In genomic region chr2:101307950-101308431, GRCh38 we compare ENCODE assay signal across 8 cellular contexts. TPM values are rescaled to one million over a fixed set of nuclear protein-coding genes. Genes with fewer than 3 reads are reported as not detected.
DNase-seq lines count a peak whose midpoint lies in the region; ATAC-seq and TF ChIP-seq lines count a peak whose summit lies in the region.

No MANE protein-coding gene starts in this region.

- H3K9me3 Mint-ChIP-seq in MCF 10A (ENCODE audit: unreplicated experiment), result no peaks in the 10 kb centered on the region
- no peaks in the 10 kb centered on the region for H3K9me3 Mint-ChIP-seq in stimulated activated naive CD8-positive, alpha-beta T cell treated with anti-CD3 and anti-CD28 coated beads, Interleukin-15, Interleukin-2, amounts not matched to agents 100 ng/mL and 50 ng/mL, for 24 hours

- H3K4me1 Mint-ChIP-seq in MCF 10A (ENCODE audit: insufficient read depth, unreplicated experiment), result peaks cover 22% of the 10 kb centered on the region
- H3K4me1 Mint-ChIP-seq in stimulated activated naive CD8-positive, alpha-beta T cell treated with anti-CD3 and anti-CD28 coated beads, Interleukin-15, Interleukin-2, amounts not matched to agents 100 ng/mL and 50 ng/mL, for 24 hours (ENCODE audit: low read depth), result peaks cover 84% of the 10 kb centered on the region

- CTCF ChIA-PET in MCF 10A (lab: Yijun Ruan, JAX), result interaction anchor here (1.7 kb wide), 1 partner anchor 34 kb away, joined by 6 read pairs; no protein-coding TSS in a partner anchor

- BruUV-seq in MCF 10A (replicated peaks; lab: Mats Ljungman, UMichigan), result no TSS peak

- ATAC-seq in GM18520 (IDR thresholded peaks at IDR 0.05; ENCODE audit: unreplicated experiment) (peak; percentile 4), HG02763 (IDR thresholded peaks at IDR 0.05; ENCODE audit: unreplicated experiment) (peak; percentile 10), left colon (peak; percentile 32)

- H3K4me3 Mint-ChIP-seq in MCF 10A (ENCODE audit: unreplicated experiment), result peak overlapping the region; percentile 86
- H3K4me3 Mint-ChIP-seq in stimulated activated naive CD8-positive, alpha-beta T cell treated with anti-CD3 and anti-CD28 coated beads, Interleukin-15, Interleukin-2, amounts not matched to agents 100 ng/mL and 50 ng/mL, for 24 hours, result peak overlapping the region; percentile 95

- no peaks in the 10 kb centered on the region for H3K27me3 Mint-ChIP-seq in MCF 10A (ENCODE audit: insufficient read depth, unreplicated experiment)
- no peaks in the 10 kb centered on the region for H3K27me3 Mint-ChIP-seq in stimulated activated naive CD8-positive, alpha-beta T cell treated with anti-CD3 and anti-CD28 coated beads, Interleukin-15, Interleukin-2, amounts not matched to agents 100 ng/mL and 50 ng/mL, for 24 hours

- TF ChIP-seq CTCF in MCF 10A (IDR thresholded peaks at IDR 0.05; ENCODE audit: unreplicated experiment), result no peak

- intact Hi-C loops in MCF 10A (cut with micrococcal nuclease), result loop anchor here (5.0 kb wide), 1 partner anchor 56 kb away; the partner anchor contains the start of gene CNOT11
- intact Hi-C loops in left colon (cut with DNase I, micrococcal nuclease), result no loop called here
- intact Hi-C loops in posterior vena cava (cut with DNase I), result no loop called here

- peak; percentile 15 for DNase-seq in RPMI7951 (ENCODE audit: low read depth)
- no peak for DNase-seq in MCF 10A (ENCODE audit: unreplicated experiment)
- peak in 1 of 2 donors; percentile 52 for DNase-seq in left colon
- no peak for DNase-seq in posterior vena cava (ENCODE audit: low spot score)
- DNase-seq in UCSD-AML1 (lab: John Stamatoyannopoulos, UW; ENCODE audit: unreplicated experiment), result no peak

- POLR2A ChIA-PET in MCF 10A (lab: Yijun Ruan, JAX), result interaction anchor here (0.7 to 2.6 kb wide), 16 partner anchors 9 to 437 kb away, joined by 3 to 23 read pairs (median 4); partner anchors contain the start of gene CNOT11

- peak overlapping the region; percentile 82 for H3K27ac Mint-ChIP-seq in MCF 10A (ENCODE audit: low read depth, unreplicated experiment)
- H3K27ac Mint-ChIP-seq in stimulated activated naive CD8-positive, alpha-beta T cell treated with anti-CD3 and anti-CD28 coated beads, Interleukin-15, Interleukin-2, amounts not matched to agents 100 ng/mL and 50 ng/mL, for 24 hours, result peak overlapping the region; percentile 98

- peaks cover 8% of the 10 kb centered on the region for H3K36me3 Mint-ChIP-seq in MCF 10A (ENCODE audit: insufficient read depth, unreplicated experiment)
- peaks cover 29% of the 10 kb centered on the region for H3K36me3 Mint-ChIP-seq in stimulated activated naive CD8-positive, alpha-beta T cell treated with anti-CD3 and anti-CD28 coated beads, Interleukin-15, Interleukin-2, amounts not matched to agents 100 ng/mL and 50 ng/mL, for 24 hours (ENCODE audit: low read depth)

RNA-seq across cellular contexts. Expression of gene RNF149, which starts 0.5 kb away (rescaled TPM):
- 30.3 and 40.6 TPM in 2 replicates for total RNA-seq in RPMI7951 (2014; rRNA removed; shearing (Covaris generic))
- total RNA-seq in MCF 10A (2022) (34.7 and 34.8 TPM in 2 replicates), left colon (10 to 100 TPM; 56.9 to 57.0 TPM), posterior vena cava (10 to 100 TPM; 60.6 to 72.6 TPM)

RNA-seq across cellular contexts. Expression of gene CNOT11, which starts 55.3 kb away (rescaled TPM):
- total RNA-seq in RPMI7951 (2014; rRNA removed; shearing (Covaris generic)), result 45.4 and 50.7 TPM in 2 replicates
- total RNA-seq in MCF 10A (2022) (33.4 and 38.5 TPM in 2 replicates), left colon (10 to 100 TPM; 50.6 to 55.5 TPM), posterior vena cava (10 to 100 TPM; 20.1 to 20.6 TPM)
